ENCODE assay signal across 19 cellular contexts in genomic region chr15:69060744-69061143, GRCh38. TPM values are rescaled to one million over a fixed set of nuclear protein-coding genes. Genes with fewer than 3 reads are reported as not detected.
DNase-seq lines count a peak whose midpoint lies in the region; ATAC-seq, FAIRE-seq and TF ChIP-seq lines count a peak whose summit lies in the region.
"Had no signal": no experiment of that assay in that cellular context is flagged by ENCODE, and none has a peak within 500 bp of the region (broad histone marks: within the 10 kb centered on the region; RNA-seq: fewer than 3 reads in every experiment).

No MANE protein-coding gene starts in this region.

- H3K36me3 Mint-ChIP-seq in activated T-cell treated with anti-CD3 and anti-CD28 coated beads, Interleukin-2, amount 50 U/mL, for 24 hours (ENCODE audit: low read depth): no peaks in the 10 kb centered on the region
- no peaks in the 10 kb centered on the region for H3K36me3 Mint-ChIP-seq in activated T-cell treated with anti-CD3 and anti-CD28 coated beads, Interleukin-2, amount 50 U/mL, for 4 hours (ENCODE audit: insufficient read depth)
- H3K36me3 Mint-ChIP-seq: activated naive CD4-positive, alpha-beta T cell treated with anti-CD3 and anti-CD28 coated beads, Interleukin-2, amount 50 U/mL, for 24 hours had no signal

- H2BK5ac ChIP-seq in mesendoderm (ENCODE audit: low read length): no peak overlapping the region

- peak overlapping the region; percentile 67 for H2AFZ ChIP-seq in keratinocyte (ENCODE audit: control insufficient read depth, low read length)

- dilution Hi-C loops in keratinocyte (cut with MboI; ENCODE audit: extremely low pct_ligation_motif_present, low sequenced_read_pairs): no loop called here

- H3K79me2 ChIP-seq in keratinocyte (ENCODE audit: control insufficient read depth, insufficient read depth, low read length): no peaks in the 10 kb centered on the region
- H3K79me2 ChIP-seq in mesendoderm (ENCODE audit: control insufficient read depth, insufficient read depth, low read length): no peaks in the 10 kb centered on the region

- H3K9ac ChIP-seq in keratinocyte (ENCODE audit: control insufficient read depth, extremely low read depth, insufficient read depth, low read length): no peak overlapping the region
- H3K9ac ChIP-seq in mesendoderm (ENCODE audit: low read length): no peak overlapping the region

- no peak overlapping the region for H3K4me3 Mint-ChIP-seq in activated T-cell treated with anti-CD3 and anti-CD28 coated beads, Interleukin-2, amount 50 U/mL, for 24 hours
- no peak overlapping the region for H3K4me3 Mint-ChIP-seq in activated T-cell treated with anti-CD3 and anti-CD28 coated beads, Interleukin-2, amount 50 U/mL, for 4 hours
- H3K4me3 Mint-ChIP-seq: activated naive CD4-positive, alpha-beta T cell treated with anti-CD3 and anti-CD28 coated beads, Interleukin-2, amount 50 U/mL, for 24 hours had no signal

- H3K4me3 ChIP-seq in keratinocyte (ENCODE audit: control insufficient read depth in 2 of 3, extremely low read depth in 1 of 3, insufficient read depth in 2 of 3, low read depth in 1 of 3, low read length in 3 of 3): no peak overlapping the region
- no peak overlapping the region for H3K4me3 ChIP-seq in breast epithelium
- no peak overlapping the region for H3K4me3 ChIP-seq in mesendoderm (ENCODE audit: low read length)
- H3K4me3 ChIP-seq: cardiac muscle cell, suprapubic skin had no signal

- H3K79me1 ChIP-seq in mesendoderm (ENCODE audit: low read length): no peaks in the 10 kb centered on the region

- H3K18ac ChIP-seq in mesendoderm (ENCODE audit: low read length): no peak overlapping the region

- peak; percentile 77 to 80 for ATAC-seq in activated T-cell treated with anti-CD3 and anti-CD28 coated beads, Interleukin-2, amount 50 U/mL, for 4 hours
- no peak for ATAC-seq in GM18858 (IDR thresholded peaks at IDR 0.05; ENCODE audit: unreplicated experiment)

- intact Hi-C loops in breast epithelium (cut with DNase I; ENCODE audit: low total_unique reads): no loop called here

- H3K36me3 ChIP-seq in keratinocyte (ENCODE audit: control insufficient read depth in 2 of 2, extremely low read depth in 1 of 2, insufficient read depth in 2 of 2, low read length in 2 of 2) (no peaks in the 10 kb centered on the region), breast epithelium (no peaks in the 10 kb centered on the region), mesendoderm (ENCODE audit: control insufficient read depth, insufficient read depth, low read length) (no peaks in the 10 kb centered on the region)
- H3K36me3 ChIP-seq: cardiac muscle cell, suprapubic skin had no signal

- peak; percentile 7 for DNase-seq in activated T-cell treated with anti-CD3 and anti-CD28 coated beads for 4 hours
- no peak for DNase-seq in activated T-cell treated with anti-CD3 and anti-CD28 coated beads, Interleukin-2, amount 50 U/mL, for 24 hours
- peak; percentile 14 for DNase-seq in GM18507 (ENCODE audit: extremely low spot score, insufficient read length, low read depth)
- DNase-seq in activated T-cell treated with anti-CD3 and anti-CD28 coated beads, Interleukin-2, amount 50 U/mL, for 4 hours: no peak
- DNase-seq in keratinocyte (ENCODE audit: low read depth, low spot score): no peak
- DNase-seq in breast epithelium (ENCODE audit: low spot score in 2 of 2): no peak
- DNase-seq in mesendoderm: no peak
- DNase-seq: effector CD4-positive, alpha-beta T cell; GF-D8; NCI-H1048; NCI-H2171; NCI-H774 had no signal

- H3K27me3 ChIP-seq in keratinocyte (ENCODE audit: control insufficient read depth, extremely low read depth, insufficient read depth, low read length) (peaks cover 15% of the 10 kb centered on the region), breast epithelium (no peaks in the 10 kb centered on the region), mesendoderm (ENCODE audit: insufficient read depth, low read length, poor library complexity) (no peaks in the 10 kb centered on the region)
- H3K27me3 ChIP-seq: suprapubic skin had no signal

- H2BK15ac ChIP-seq in mesendoderm (replicated peaks; ENCODE audit: low read depth): no peak overlapping the region

- FAIRE-seq in GM18507 (lab: Jason Lieb, UNC) (no peak), keratinocyte (lab: Jason Lieb, UNC) (no peak)
- FAIRE-seq: GM19239 had no signal

- no peaks in the 10 kb centered on the region for H4K20me1 ChIP-seq in keratinocyte (ENCODE audit: control insufficient read depth, extremely low read depth, insufficient read depth, low read length)

- peaks cover 20% of the 10 kb centered on the region for H3K27me3 Mint-ChIP-seq in activated T-cell treated with anti-CD3 and anti-CD28 coated beads, Interleukin-2, amount 50 U/mL, for 24 hours
- H3K27me3 Mint-ChIP-seq in activated T-cell treated with anti-CD3 and anti-CD28 coated beads, Interleukin-2, amount 50 U/mL, for 4 hours (ENCODE audit: low read depth): peaks cover 10% of the 10 kb centered on the region
- H3K27me3 Mint-ChIP-seq: activated naive CD4-positive, alpha-beta T cell treated with anti-CD3 and anti-CD28 coated beads, Interleukin-2, amount 50 U/mL, for 24 hours had no signal

- H4K8ac ChIP-seq in mesendoderm (ENCODE audit: low read depth, low read length): no peak overlapping the region

- no peak overlapping the region for H3K27ac Mint-ChIP-seq in activated T-cell treated with anti-CD3 and anti-CD28 coated beads, Interleukin-2, amount 50 U/mL, for 24 hours
- H3K27ac Mint-ChIP-seq: progenitor cell of endocrine pancreas had no signal

- no peak for TF ChIP-seq POLR2A in breast epithelium (IDR thresholded peaks at IDR 0.05)

- no peaks in the 10 kb centered on the region for H3K9me3 Mint-ChIP-seq in activated T-cell treated with anti-CD3 and anti-CD28 coated beads, Interleukin-2, amount 50 U/mL, for 24 hours
- no peaks in the 10 kb centered on the region for H3K9me3 Mint-ChIP-seq in activated T-cell treated with anti-CD3 and anti-CD28 coated beads, Interleukin-2, amount 50 U/mL, for 4 hours
- H3K9me3 Mint-ChIP-seq: activated naive CD4-positive, alpha-beta T cell treated with anti-CD3 and anti-CD28 coated beads, Interleukin-2, amount 50 U/mL, for 24 hours had no signal

- no CpG with 5 or more reads among the region's 4 CpGs for whole genome bisulfite sequencing in mesendoderm (ENCODE audit: extremely low coverage, insufficient coverage, low lambda C conversion rate)

- H3K4me2 ChIP-seq in keratinocyte (ENCODE audit: control insufficient read depth, extremely low read depth, insufficient read depth, low read depth, low read length) (no peak overlapping the region), mesendoderm (ENCODE audit: low read length) (no peak overlapping the region)

- H3K4me1 Mint-ChIP-seq in activated T-cell treated with anti-CD3 and anti-CD28 coated beads, Interleukin-2, amount 50 U/mL, for 24 hours (ENCODE audit: low read depth): peaks cover 29% of the 10 kb centered on the region
- peaks cover 30% of the 10 kb centered on the region for H3K4me1 Mint-ChIP-seq in activated T-cell treated with anti-CD3 and anti-CD28 coated beads, Interleukin-2, amount 50 U/mL, for 4 hours (ENCODE audit: low read depth)

- no peak overlapping the region for H3K56ac ChIP-seq in mesendoderm (ENCODE audit: low read length)

- peaks cover 13% of the 10 kb centered on the region for H3K4me1 ChIP-seq in keratinocyte (ENCODE audit: control insufficient read depth, extremely low read depth, insufficient read depth, low read length)
- H3K4me1 ChIP-seq in breast epithelium: peaks cover 0 to 4% of the 10 kb centered on the region in 2 donors
- no peaks in the 10 kb centered on the region for H3K4me1 ChIP-seq in mesendoderm (ENCODE audit: control insufficient read depth, low read depth, low read length)
- H3K4me1 ChIP-seq: suprapubic skin had no signal

- H2AK5ac ChIP-seq in mesendoderm (ENCODE audit: low read length): no peak overlapping the region

- H4K5ac ChIP-seq in mesendoderm (ENCODE audit: low read length): no peak overlapping the region

- no peak overlapping the region for H2BK120ac ChIP-seq in mesendoderm (ENCODE audit: low read depth, low read length)

- no peak overlapping the region for H3K23ac ChIP-seq in mesendoderm (ENCODE audit: low read length)

- H3K27ac ChIP-seq in keratinocyte (ENCODE audit: control insufficient read depth, insufficient read depth, low read length) (no peak overlapping the region), breast epithelium (no peak overlapping the region), mesendoderm (ENCODE audit: low read depth, low read length) (no peak overlapping the region)
- H3K27ac ChIP-seq: cardiac muscle cell, RWPE1, suprapubic skin had no signal

- TF ChIP-seq CTCF in keratinocyte (optimal IDR thresholded peaks at IDR 0.05 in 1 of 3, IDR thresholded peaks at IDR 0.05 in 1 of 3, conservative IDR thresholded peaks at IDR 0.05 in 1 of 3; ENCODE audit: extremely low read depth in 1 of 3, insufficient read depth in 2 of 3, low read length in 3 of 3) (no peak), breast epithelium (IDR thresholded peaks at IDR 0.05) (no peak)

- H3K4ac ChIP-seq in mesendoderm (ENCODE audit: low read depth, low read length): no peak overlapping the region

- peaks cover 3% of the 10 kb centered on the region for H3K9me1 ChIP-seq in keratinocyte (ENCODE audit: control insufficient read depth, extremely low read depth, insufficient read depth, low read length)

- H3K9me3 ChIP-seq in keratinocyte (ENCODE audit: control insufficient read depth, low read depth, low read length) (no peaks in the 10 kb centered on the region), breast epithelium (no peaks in the 10 kb centered on the region)
- H3K9me3 ChIP-seq: suprapubic skin had no signal

RNA-seq across cellular contexts. Expression of gene NOX5, which starts 46.2 kb away (rescaled TPM):
- total RNA-seq in activated T-cell treated with anti-CD3 and anti-CD28 coated beads, Interleukin-2, amount 50 U/mL, for 4 hours: not detected
- polyA plus RNA-seq in keratinocyte: 0.09 to 0.18 TPM (median 0.16 TPM) in 3 replicates
- polyA plus RNA-seq in keratinocyte (2011; ENCODE audit: low read depth): 0.16 TPM
- polyA plus RNA-seq in keratinocyte (2011; cell fraction: cytosol; rRNA removed): 0.02 and 0.05 TPM in 2 replicates
- polyA plus RNA-seq in keratinocyte (2011; cell fraction: nucleus; rRNA removed): 0.55 and 0.71 TPM in 2 replicates
- 0.14 TPM in 2 replicates for polyA plus RNA-seq in keratinocyte (2012; ENCODE audit: low replicate concordance)
- 0.03 to 0.49 TPM (median 0.19 TPM) in 3 replicates for polyA minus RNA-seq in keratinocyte
- not detected for polyA minus RNA-seq in keratinocyte (2011; cell fraction: cytosol; rRNA and poly(A)+ RNA removed)
- polyA minus RNA-seq in keratinocyte (2011; cell fraction: nucleus; rRNA and poly(A)+ RNA removed): 0.16 and 0.21 TPM in 2 replicates
- total RNA-seq in breast epithelium: 1 to 10 TPM; 1.0 to 2.6 (median 1.9) TPM
- not detected for polyA plus RNA-seq in mesendoderm (2013, experiment 1 of 2)
- polyA plus RNA-seq in mesendoderm (2013, experiment 2 of 2): not detected
- total RNA-seq: progenitor cell of endocrine pancreas had no signal

Comparison
In these comparisons a context has a peak if more than half of its experiments do, and no peak if none do; other contexts are left out.
1. DNase-seq: peak in activated T-cell treated with anti-CD3 and anti-CD28 coated beads for 4 hours (single experiment) and GM18507 (single experiment); none in activated T-cell treated with anti-CD3 and anti-CD28 coated beads, Interleukin-2, amount 50 U/mL, for 24 hours (single experiment), activated T-cell treated with anti-CD3 and anti-CD28 coated beads, Interleukin-2, amount 50 U/mL, for 4 hours (single experiment), keratinocyte (single experiment), breast epithelium (0 of 2) and mesendoderm (single experiment).